Comparison of ENCODE assay signal across 8 cellular contexts in genomic region chr3:62188547-62189375, GRCh38.
A peak's percentile ranks its signal among the peaks of the same experiment; 100 is the strongest.
DNase-seq lines count a peak whose midpoint lies in the region; ATAC-seq and TF ChIP-seq lines count a peak whose summit lies in the region.

No MANE protein-coding gene starts in this region.

- H3K9me3 ChIP-seq in DND-41 (ENCODE audit: insufficient read depth, low read length, severe bottlenecking): no peaks in the 10 kb centered on the region
- no peaks in the 10 kb centered on the region for H3K9me3 ChIP-seq in Loucy (ENCODE audit: insufficient read depth, low read depth, low read length)
- H3K9me3 ChIP-seq in uterus: no peaks in the 10 kb centered on the region

- ATAC-seq in DND-41 (ENCODE audit: insufficient read depth, low read depth) (peak; percentile 90), GM21825 (IDR thresholded peaks at IDR 0.05; ENCODE audit: unreplicated experiment) (peak; percentile 82)

- H3K9me2 ChIP-seq in Loucy (replicated peaks; ENCODE audit: low read depth, low read length): no peaks in the 10 kb centered on the region

- no peaks in the 10 kb centered on the region for H3K36me3 Mint-ChIP-seq in activated naive CD4-positive, alpha-beta T cell treated with anti-CD3 and anti-CD28 coated beads for 36 hours (ENCODE audit: low read depth)
- peaks cover 12% of the 10 kb centered on the region for H3K36me3 Mint-ChIP-seq in progenitor cell of endocrine pancreas (ENCODE audit: insufficient read depth)

- H3K36me3 ChIP-seq in DND-41 (ENCODE audit: insufficient read depth, low read length) (no peaks in the 10 kb centered on the region), Loucy (ENCODE audit: insufficient read depth, low read length) (no peaks in the 10 kb centered on the region), uterus (no peaks in the 10 kb centered on the region)

- H3K27ac ChIP-seq in DND-41 (ENCODE audit: low read length): no peak overlapping the region
- no peak overlapping the region for H3K27ac ChIP-seq in uterus

- H3K4me2 ChIP-seq in DND-41 (ENCODE audit: insufficient read depth, low read length) (peak overlapping the region; percentile 50; the same call in 1 of the 2 replicates), Loucy (ENCODE audit: low read depth, low read length, poor library complexity, severe bottlenecking) (peak overlapping the region; percentile 58)

- H4K20me1 ChIP-seq in DND-41 (ENCODE audit: insufficient read depth, low read length) (no peaks in the 10 kb centered on the region), Loucy (ENCODE audit: insufficient read depth, low read length, poor library complexity, severe bottlenecking) (no peaks in the 10 kb centered on the region)

- H3K4me1 ChIP-seq in DND-41 (ENCODE audit: insufficient read depth, low read length) (peaks cover 8% of the 10 kb centered on the region), Loucy (ENCODE audit: insufficient read depth, low read length, poor library complexity, severe bottlenecking) (no peaks in the 10 kb centered on the region), uterus (no peaks in the 10 kb centered on the region)

- H3K9ac ChIP-seq in DND-41 (ENCODE audit: low read depth, low read length) (0 out of 2 replicates have a peak overlapping the region, but pooled peaks have one; percentile 24), Loucy (ENCODE audit: low read depth, low read length, poor library complexity, severe bottlenecking) (no peak overlapping the region)

- intact Hi-C loops in activated naive CD4-positive, alpha-beta T cell treated with anti-CD3 and anti-CD28 coated beads for 36 hours (cut with micrococcal nuclease): loop anchor here (1.0 to 5.0 kb wide), 3 partner anchors 330 to 806 kb away; partner anchors contain the start of gene PTPRG
- intact Hi-C loops in uterus (cut with DNase I; ENCODE audit: low total_unique reads): loop anchor here (5.0 to 10.0 kb wide), 2 partner anchors 334 to 626 kb away; partner anchors contain the start of gene PTPRG

- DNase-seq in DND-41 (peak; percentile 77), SK-MEL-5 (ENCODE audit: low read depth, low spot score) (peak; percentile 78), globus pallidus (ENCODE audit: low spot score) (peak; percentile 65), progenitor cell of endocrine pancreas (ENCODE audit: low spot score, unreplicated experiment) (peak; percentile 50), uterus (peak; percentile 70 to 75)
- peak; percentile 81 for DNase-seq in activated naive CD4-positive, alpha-beta T cell treated with anti-CD3 and anti-CD28 coated beads for 36 hours

- in situ Hi-C loops in SK-MEL-5 (cut with HindIII; ENCODE audit: low pct_unique_long_range_greater_than_20kb, low sequenced_read_pairs): no loop called here

- H3K4me1 Mint-ChIP-seq in activated naive CD4-positive, alpha-beta T cell treated with anti-CD3 and anti-CD28 coated beads for 36 hours (ENCODE audit: low read depth): peaks cover 3% of the 10 kb centered on the region
- H3K4me1 Mint-ChIP-seq in progenitor cell of endocrine pancreas (ENCODE audit: low read depth): peaks cover 4% of the 10 kb centered on the region

- no peak overlapping the region for H3K27ac Mint-ChIP-seq in activated naive CD4-positive, alpha-beta T cell treated with anti-CD3 and anti-CD28 coated beads for 36 hours
- no peak overlapping the region for H3K27ac Mint-ChIP-seq in progenitor cell of endocrine pancreas

- H3K79me2 ChIP-seq in DND-41 (ENCODE audit: insufficient read depth, low read length) (no peaks in the 10 kb centered on the region), Loucy (ENCODE audit: insufficient read depth, low read length) (no peaks in the 10 kb centered on the region)

- H2AFZ ChIP-seq in DND-41 (ENCODE audit: low read depth, low read length): peak overlapping the region; percentile 69
- H2AFZ ChIP-seq in Loucy (ENCODE audit: low read length): peak overlapping the region; percentile 73

- no peak overlapping the region for H3K4me3 Mint-ChIP-seq in activated naive CD4-positive, alpha-beta T cell treated with anti-CD3 and anti-CD28 coated beads for 36 hours
- no peak overlapping the region for H3K4me3 Mint-ChIP-seq in progenitor cell of endocrine pancreas (ENCODE audit: low read depth)

- no peaks in the 10 kb centered on the region for H3K27me3 Mint-ChIP-seq in activated naive CD4-positive, alpha-beta T cell treated with anti-CD3 and anti-CD28 coated beads for 36 hours (ENCODE audit: low read depth)
- H3K27me3 Mint-ChIP-seq in progenitor cell of endocrine pancreas: no peaks in the 10 kb centered on the region

- peak overlapping the region in 1 of 2 experiments; percentile 38; a peak in 2 of 4 replicates for H3K4me3 ChIP-seq in DND-41 (ENCODE audit: low read depth in 1 of 2, low read length in 2 of 2)
- peak overlapping the region; percentile 64 for H3K4me3 ChIP-seq in Loucy (ENCODE audit: low read length, poor library complexity, severe bottlenecking)
- no peak overlapping the region for H3K4me3 ChIP-seq in uterus

- CTCF ChIA-PET in activated naive CD4-positive, alpha-beta T cell treated with anti-CD3 and anti-CD28 coated beads for 36 hours (lab: Charles Lee): interaction anchor here (0.6 to 1.9 kb wide), 15 partner anchors 12 to 832 kb away, joined by 3 to 7 read pairs (median 3); no protein-coding TSS in a partner anchor

- H3K27me3 ChIP-seq in DND-41 (ENCODE audit: insufficient read depth, low read length, poor library complexity) (no peaks in the 10 kb centered on the region), Loucy (ENCODE audit: insufficient read depth, low read length, poor library complexity, severe bottlenecking) (no peaks in the 10 kb centered on the region), uterus (no peaks in the 10 kb centered on the region)

- peak; percentile 94 for TF ChIP-seq CTCF in DND-41 (IDR thresholded peaks at IDR 0.05; ENCODE audit: borderline replicate concordance, extremely low read depth, low read length, poor library complexity, severe bottlenecking)
- peak; percentile 90 for TF ChIP-seq CTCF in Loucy (conservative IDR thresholded peaks at IDR 0.05; ENCODE audit: low read length)
- peak; percentile 91 for TF ChIP-seq CTCF in progenitor cell of endocrine pancreas (IDR thresholded peaks at IDR 0.05; ENCODE audit: unreplicated experiment)
- peak; percentile 76 to 83 (median 78) for TF ChIP-seq CTCF in uterus (IDR thresholded peaks at IDR 0.05)

- H3K9me3 Mint-ChIP-seq in activated naive CD4-positive, alpha-beta T cell treated with anti-CD3 and anti-CD28 coated beads for 36 hours: no peaks in the 10 kb centered on the region
- no peaks in the 10 kb centered on the region for H3K9me3 Mint-ChIP-seq in progenitor cell of endocrine pancreas (ENCODE audit: low read depth)

- H3F3A ChIP-seq in Loucy (ENCODE audit: low read depth): no peaks in the 10 kb centered on the region

- no peak for TF ChIP-seq POLR2A in uterus (IDR thresholded peaks at IDR 0.05)
